ENCODE assay signal across 8 cellular contexts in the genomic region with DNA sequence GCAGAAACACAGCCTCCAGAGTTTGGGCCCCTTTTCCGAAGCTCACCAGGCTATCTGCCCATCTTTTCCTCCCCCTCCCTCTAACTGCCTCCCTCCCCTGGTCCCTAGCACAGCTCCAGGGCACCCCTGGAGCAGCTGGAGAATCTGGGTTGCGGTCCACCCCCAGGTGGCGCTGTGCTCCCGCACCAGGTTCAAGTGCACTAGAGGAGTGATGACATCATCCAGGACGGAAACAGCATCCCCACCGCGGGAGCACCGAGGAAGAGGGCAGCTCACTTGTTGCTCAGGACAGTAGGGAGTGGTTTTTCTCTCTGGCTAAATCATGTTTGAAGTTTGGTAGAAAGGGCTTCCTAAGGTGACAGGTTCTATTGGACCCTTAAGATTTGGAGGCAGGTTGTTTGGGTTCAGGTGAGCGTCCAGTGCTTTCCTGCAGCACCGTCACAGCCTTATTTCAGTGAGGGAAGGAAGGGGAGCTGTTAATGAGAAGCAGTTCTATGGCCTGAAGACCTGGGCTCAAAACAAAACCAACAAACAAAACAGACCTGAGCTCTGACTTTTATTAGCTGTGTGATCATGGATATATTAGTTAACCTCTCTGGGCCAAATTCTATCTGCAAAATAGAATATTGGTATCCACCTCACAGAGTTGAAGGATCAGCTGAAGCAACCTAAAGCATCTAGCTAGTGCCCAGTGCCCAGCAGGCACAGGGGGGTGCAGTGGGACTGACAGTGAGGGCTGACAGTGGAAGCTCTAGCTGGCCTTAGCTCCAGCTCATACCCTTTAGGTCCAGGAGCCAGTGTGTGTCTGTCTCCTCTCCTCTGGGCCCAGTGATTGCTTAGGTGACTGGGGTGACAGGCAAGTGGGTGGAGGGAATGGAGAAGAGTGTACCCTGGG. TPM values are rescaled to one million over a fixed set of nuclear protein-coding genes. Genes with fewer than 3 reads are reported as not detected.
DNase-seq lines count a peak whose midpoint lies in the region; ATAC-seq and FAIRE-seq lines count a peak whose summit lies in the region.

No MANE protein-coding gene starts in this region.

- H3K36me3 Mint-ChIP-seq in activated naive CD8-positive, alpha-beta T cell treated with anti-CD3 and anti-CD28 coated beads, Interleukin-2, amount 50 U/mL, for 24 hours (ENCODE audit: low read depth) = no peaks in the 10 kb centered on the region

- H3K9me3 Mint-ChIP-seq in activated naive CD8-positive, alpha-beta T cell treated with anti-CD3 and anti-CD28 coated beads, Interleukin-2, amount 50 U/mL, for 24 hours = no peaks in the 10 kb centered on the region

- intact Hi-C loops in left cardiac atrium (cut with DNase I) = loop anchor here (1.0 to 10.0 kb wide), 4 partner anchors 46 to 219 kb away; no protein-coding TSS in a partner anchor

- DNase-seq in NCI-H146 (lab: John Stamatoyannopoulos, UW) (peak; percentile 88), T-helper 1 cell (peak; percentile 53 to 84 (median 65)), left cardiac atrium (peak; percentile 89), pulmonary artery endothelial cell (ENCODE audit: low read depth, low spot score) (peak; percentile 77), urothelium cell line (ENCODE audit: low spot score) (peak; percentile 92)
- peak; percentile 92 for DNase-seq in activated naive CD8-positive, alpha-beta T cell treated with anti-CD3 and anti-CD28 coated beads, Interleukin-2, amount 50 U/mL, for 24 hours

- H3K27me3 Mint-ChIP-seq in activated naive CD8-positive, alpha-beta T cell treated with anti-CD3 and anti-CD28 coated beads, Interleukin-2, amount 50 U/mL, for 24 hours = peaks cover 16% of the 10 kb centered on the region

- ATAC-seq in HG02571 (IDR thresholded peaks at IDR 0.05; ENCODE audit: unreplicated experiment) (peak; percentile 80), left cardiac atrium (peak; percentile 82 to 84)
- peak; percentile 90 for ATAC-seq in activated naive CD8-positive, alpha-beta T cell treated with anti-CD3 and anti-CD28 coated beads, Interleukin-2, amount 50 U/mL, for 24 hours

- H3K4me3 Mint-ChIP-seq in activated naive CD8-positive, alpha-beta T cell treated with anti-CD3 and anti-CD28 coated beads, Interleukin-2, amount 50 U/mL, for 24 hours = peak overlapping the region; percentile 7

- no peak overlapping the region for H3K27ac Mint-ChIP-seq in activated naive CD8-positive, alpha-beta T cell treated with anti-CD3 and anti-CD28 coated beads, Interleukin-2, amount 50 U/mL, for 24 hours

- peaks cover 7% of the 10 kb centered on the region for H3K4me1 Mint-ChIP-seq in activated naive CD8-positive, alpha-beta T cell treated with anti-CD3 and anti-CD28 coated beads, Interleukin-2, amount 50 U/mL, for 24 hours

- FAIRE-seq in G401.6 (lab: Jason Lieb, UNC) = peak; percentile 82
- peak; percentile 81 for FAIRE-seq in urothelium cell line (lab: Jason Lieb, UNC)

RNA-seq across cellular contexts. Expression of a gene that starts 7.5 kb away (rescaled TPM):
- total RNA-seq in left cardiac atrium (10 to 100 TPM; 47.5 to 49.0 TPM), pulmonary artery endothelial cell (10.1 and 10.4 TPM in 2 replicates)

RNA-seq across cellular contexts. Expression of a gene that starts 50.2 kb away (rescaled TPM):
- total RNA-seq in left cardiac atrium = 10 to 100 TPM; 21.3 to 36.2 TPM
- total RNA-seq in pulmonary artery endothelial cell = under 0.01 and 0.07 TPM in 2 replicates

RNA-seq across cellular contexts. Expression of a gene that starts 59.1 kb away (rescaled TPM):
- total RNA-seq in left cardiac atrium = 10 to 100 TPM; 64.7 to 94.4 TPM
- total RNA-seq in pulmonary artery endothelial cell = 82.8 and 108 TPM in 2 replicates

Comparison
In these comparisons a context has a peak if more than half of its experiments do, and no peak if none do; other contexts are left out.
1. Peak in every context shown above with its lines: DNase-seq and ATAC-seq.
2. RNA of a gene that starts 50.2 kb away (total RNA-seq): 21.3 to 36.2 TPM in left cardiac atrium; under 0.01 to 0.07 TPM in pulmonary artery endothelial cell; every median in the first group is over 10 times any median in the second.